In genomic region chr2:25369876-25370275, GRCh38 we compare ENCODE assay signal across 21 cellular contexts.
"Had no signal": no experiment of that assay in that cellular context is flagged by ENCODE, and none has a peak within 500 bp of the region (broad histone marks: within the 10 kb centered on the region; RNA-seq: fewer than 3 reads in every experiment).

No MANE protein-coding gene starts in this region.

- DNase-seq: activated CD4-positive, alpha-beta T cell treated with anti-CD3 and anti-CD28 coated beads, Interleukin-2, amount 50 U/mL, for 1 hour; activated naive CD4-positive, alpha-beta T cell; anterior cingulate cortex; brain microvascular endothelial cell; central memory CD4-positive, alpha-beta T cell; colonic mucosa; endodermal cell; foreskin fibroblast; hippocampal formation; left colon; lower lobe of right lung; right cardiac atrium; stimulated activated CD4-positive, alpha-beta T cell treated with anti-CD3 and anti-CD28 coated beads, Interleukin-15, amount 100 ng/mL, for 24 hours; stimulated activated CD4-positive, alpha-beta T cell treated with anti-CD3 and anti-CD28 coated beads, Interleukin-2, amount 100 ng/mL, for 48 hours; T-helper 1 cell; T-helper 9 cell had no signal

- H3K36me3 ChIP-seq: brain microvascular endothelial cell, colonic mucosa, lower lobe of right lung, prostate gland had no signal

- H3K27me3 ChIP-seq: brain microvascular endothelial cell, colonic mucosa had no signal

- ATAC-seq: left colon, lower lobe of right lung, right cardiac atrium, SK-N-SH treated with all-trans-retinoic acid at 6 μM for 48 hours had no signal

- H3K9me3 ChIP-seq: colonic mucosa, lower lobe of right lung, prostate gland had no signal

- H3K4me3 ChIP-seq: colonic mucosa, lower lobe of right lung, prostate gland, skin epidermis had no signal

- H3K27ac Mint-ChIP-seq: endodermal cell had no signal

- H3K27ac ChIP-seq: brain microvascular endothelial cell, colonic mucosa, epithelial cell of prostate, lower lobe of right lung, prostate gland, skin epidermis had no signal

- H3K4me1 ChIP-seq: colonic mucosa, lower lobe of right lung, prostate gland had no signal

- H3K9me3 Mint-ChIP-seq: activated T-helper 1 cell treated with anti-CD3 and anti-CD28 coated beads, Interleukin-12 subunit alpha, Interleukin-12 subunit beta, Interleukin-2, Interleukin-4 antibody, amounts not matched to agents 30 ng/mL and 10 ng/mL and 1 ng/mL, durations not matched to agents 14 hours and 24 hours and 36 hours; endodermal cell had no signal

- H3K4me3 Mint-ChIP-seq: activated T-helper 1 cell treated with anti-CD3 and anti-CD28 coated beads, Interleukin-12 subunit alpha, Interleukin-12 subunit beta, Interleukin-2, Interleukin-4 antibody, amounts not matched to agents 30 ng/mL and 10 ng/mL and 1 ng/mL, durations not matched to agents 14 hours and 24 hours and 36 hours; endodermal cell had no signal
